ENCODE assay signal across 1 cellular context in the genomic region with DNA sequence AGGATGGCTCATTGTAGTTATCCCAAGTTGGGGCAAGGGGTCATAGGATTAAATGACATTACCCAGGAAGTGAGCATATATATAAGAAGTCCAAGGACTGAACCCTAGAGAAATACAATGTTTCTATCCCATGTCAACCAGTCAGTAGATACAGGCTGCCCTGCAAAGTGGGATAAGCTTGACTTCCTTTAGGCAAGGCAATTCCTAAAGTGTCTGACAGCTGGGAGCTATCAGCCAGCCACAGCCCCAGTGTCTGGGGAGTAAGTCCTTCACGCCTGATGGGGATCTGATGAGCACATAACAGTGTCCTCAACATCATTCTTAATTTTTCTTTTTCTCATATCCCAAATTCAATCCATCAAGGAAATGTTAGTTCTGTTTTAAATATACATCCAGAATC.
TF ChIP-seq lines count a peak whose summit lies in the region.

No MANE protein-coding gene starts in this region.

TF ChIP-seq in GM23338, 12 proteins besides CTCF, POLR2A, EP300 and RAD21 (continued from another document):
- TF ChIP-seq ZNF462 (CRISPR knock-in tag; IDR thresholded peaks at IDR 0.05) (no peak), REST (IDR thresholded peaks at IDR 0.05; ENCODE audit: unreplicated experiment) (no peak), ZNF114 (CRISPR knock-in tag; IDR thresholded peaks at IDR 0.05) (no peak), EZH2 (IDR thresholded peaks at IDR 0.05; ENCODE audit: low read depth, unreplicated experiment) (no peak), EZH2phosphoT487 (IDR thresholded peaks at IDR 0.05; ENCODE audit: unreplicated experiment) (no peak), JUNB (IDR thresholded peaks at IDR 0.05; ENCODE audit: unreplicated experiment) (no peak), POLR2AphosphoS5 (IDR thresholded peaks at IDR 0.05; ENCODE audit: low read depth) (no peak)
